In genomic region chr3:22982981-22983582, GRCh38 we compare ENCODE assay signal across 28 cellular contexts.
DNase-seq lines count a peak whose midpoint lies in the region; ATAC-seq, FAIRE-seq and TF ChIP-seq lines count a peak whose summit lies in the region.
"Had no signal": no experiment of that assay in that cellular context is flagged by ENCODE, and none has a peak within 500 bp of the region (broad histone marks: within the 10 kb centered on the region; RNA-seq: fewer than 3 reads in every experiment).

No MANE protein-coding gene starts in this region.

- H3K36me3 ChIP-seq in H1 (ENCODE audit: control insufficient read depth in 2 of 4, insufficient read depth in 4 of 4, low read length in 3 of 4) (no peaks in the 10 kb centered on the region), psoas muscle (ENCODE audit: insufficient read depth in 1 of 2, low read depth in 1 of 2) (no peaks in the 10 kb centered on the region), uterus (no peaks in the 10 kb centered on the region)
- no peaks in the 10 kb centered on the region for H3K36me3 ChIP-seq in naive thymus-derived CD4-positive, alpha-beta T cell (ENCODE audit: control insufficient read depth in 2 of 3, insufficient read depth in 3 of 3, low read length in 3 of 3)
- H3K36me3 ChIP-seq: ascending aorta, WERI-Rb-1 had no signal

- H2BK12ac ChIP-seq in H1 (ENCODE audit: low read depth, low read length), result no peak overlapping the region

- no peak overlapping the region for H3K4me2 ChIP-seq in H1 (ENCODE audit: insufficient read depth in 1 of 2, low read depth in 2 of 2, low read length in 2 of 2)

- H4K5ac ChIP-seq in H1 (ENCODE audit: insufficient read length, low read depth, low read length), result no peak overlapping the region

- no peak overlapping the region for H4K91ac ChIP-seq in H1 (replicated peaks; ENCODE audit: insufficient read length, low read length)

- peaks cover 0 to 5% (median 4%) of the 10 kb centered on the region in 5 donors for H3K27me3 Mint-ChIP-seq in naive thymus-derived CD4-positive, alpha-beta T cell
- H3K27me3 Mint-ChIP-seq: activated CD4-positive, alpha-beta T cell treated with anti-CD3 and anti-CD28 coated beads, Interleukin-2, amount 10 ng/mL, durations not matched to agents 24 days and 14 days; activated naive CD8-positive, alpha-beta T cell; CD4-positive, CD25-positive, alpha-beta regulatory T cell; dendritic cell treated with granulocyte-macrophage colony-stimulating factor and Interleukin-4, amounts not matched to agents 40 ng/mL and 50 ng/mL, for 4 days; stimulated activated naive B cell treated with anti-CD40 and anti-IgM and Interleukin-4, amounts not matched to agents 10 μg/mL and 1 μg/mL and 100 μg/mL, for 72 hours had no signal

- TF ChIP-seq POLR2A in H1 (IDR thresholded peaks at IDR 0.05; ENCODE audit: control extremely low read depth in 1 of 2, low read depth in 2 of 2, low read length in 2 of 2) (no peak), uterus (IDR thresholded peaks at IDR 0.05) (no peak)

- no peaks in the 10 kb centered on the region for H3K79me2 ChIP-seq in H1 (ENCODE audit: control insufficient read depth in 1 of 2, insufficient read depth in 2 of 2, low read length in 2 of 2)

- no peak for FAIRE-seq in H1 (lab: Jason Lieb, UNC)
- FAIRE-seq: A204.1, HepG2 had no signal

- CTCF ChIA-PET in H1 (lab: Charles Lee; ENCODE audit: partially characterized antibody), result interaction anchor here (1.2 kb wide), 1 partner anchor 22 kb away, joined by 4 read pairs; no protein-coding TSS in a partner anchor
- CTCF ChIA-PET in naive thymus-derived CD4-positive, alpha-beta T cell (lab: Charles Lee), result no interaction called here

- no peaks in the 10 kb centered on the region for H3K23me2 ChIP-seq in H1 (ENCODE audit: low read depth, low read length)

- H3K23ac ChIP-seq in H1 (ENCODE audit: insufficient read length), result no peak overlapping the region

- H3K9me3 ChIP-seq in H1 (ENCODE audit: insufficient read depth in 2 of 2, low read depth in 1 of 2, low read length in 1 of 2) (no peaks in the 10 kb centered on the region), psoas muscle (peaks cover 10% of the 10 kb centered on the region), uterus (no peaks in the 10 kb centered on the region)
- peaks cover 0 to 6% (median 0%) of the 10 kb centered on the region in 3 experiments for H3K9me3 ChIP-seq in naive thymus-derived CD4-positive, alpha-beta T cell (ENCODE audit: control insufficient read depth in 2 of 3, low read length in 3 of 3)
- H3K9me3 ChIP-seq: ascending aorta had no signal

- no peak overlapping the region for H3K27ac Mint-ChIP-seq in naive thymus-derived CD4-positive, alpha-beta T cell
- H3K27ac Mint-ChIP-seq: activated CD4-positive, alpha-beta T cell treated with anti-CD3 and anti-CD28 coated beads, Interleukin-2, amount 10 ng/mL, durations not matched to agents 24 days and 14 days; activated naive CD8-positive, alpha-beta T cell; CD4-positive, CD25-positive, alpha-beta regulatory T cell; dendritic cell treated with granulocyte-macrophage colony-stimulating factor and Interleukin-4, amounts not matched to agents 40 ng/mL and 50 ng/mL, for 4 days; naive thymus-derived CD8-positive, alpha-beta T cell; stimulated activated naive B cell treated with anti-CD40 and anti-IgM and Interleukin-4, amounts not matched to agents 10 μg/mL and 1 μg/mL and 100 μg/mL, for 72 hours had no signal

- H3K4ac ChIP-seq in H1 (replicated peaks; ENCODE audit: insufficient read length, low read depth, low read length), result no peak overlapping the region

- no peak overlapping the region for H3K18ac ChIP-seq in H1 (ENCODE audit: extremely low read depth, low read length)

- 85% methylated on average over 7 of the region's 7 CpGs; no CpG with 5 or more reads in 1 of the 2 experiments for WGBS in H1 (ENCODE audit: extremely low coverage in 1 of 2, insufficient coverage in 1 of 2, insufficient read length in 1 of 2, insufficient replicate concordance in 2 of 2, low coverage in 1 of 2, low lambda C conversion rate in 2 of 2, missing lambda C conversion rate in 1 of 2), 2 experiments
- 43 to 56% (median 45%) methylated on average over 7 of the region's 7 CpGs for WGBS in psoas muscle, 3 donors

- H3K27me3 ChIP-seq in H1 (replicated peaks in 1 of 4; ENCODE audit: control insufficient read depth in 3 of 4, extremely low read depth in 1 of 4, insufficient read depth in 3 of 4, low read length in 3 of 4) (no peaks in the 10 kb centered on the region), psoas muscle (ENCODE audit: insufficient read depth in 3 of 3, low read length in 2 of 3) (no peaks in the 10 kb centered on the region), uterus (no peaks in the 10 kb centered on the region)
- no peaks in the 10 kb centered on the region for H3K27me3 ChIP-seq in naive thymus-derived CD4-positive, alpha-beta T cell (ENCODE audit: control insufficient read depth in 2 of 2, insufficient read depth in 2 of 2, low read length in 2 of 2)
- H3K27me3 ChIP-seq: ascending aorta had no signal

- DNase-seq in SIG-M5 treated with dmso at 0.1 percent for 504 hours (lab: John Stamatoyannopoulos, UW; ENCODE audit: unreplicated experiment) (peak; percentile 5), SIG-M5 (lab: John Stamatoyannopoulos, UW) (no peak), RPMI7951 (ENCODE audit: low read depth) (peak; percentile 44), H1 (ENCODE audit: low read depth in 1 of 2, low spot score in 2 of 2) (no peak), psoas muscle (no peak), uterus (no peak)
- DNase-seq in naive thymus-derived CD4-positive, alpha-beta T cell, result no peak
- DNase-seq in activated naive CD4-positive, alpha-beta T cell treated with anti-CD3 and anti-CD28 coated beads, Interleukin-2, amount 50 U/mL, for 16 hours, result no peak
- DNase-seq: activated CD4-positive, alpha-beta T cell treated with anti-CD3 and anti-CD28 coated beads, Interleukin-2, amount 10 ng/mL, durations not matched to agents 24 days and 14 days; Calu3; caudate nucleus; CD4-positive, CD25-positive, alpha-beta regulatory T cell; erythroblast; head of caudate nucleus; islet precursor cell; Karpas-422; midbrain; naive thymus-derived CD8-positive, alpha-beta T cell; NCI-H1048; stimulated activated naive B cell treated with anti-CD40 and anti-IgM and Interleukin-4, amounts not matched to agents 10 μg/mL and 1 μg/mL and 100 μg/mL, for 72 hours; T-helper 9 cell; WERI-Rb-1 had no signal

- H3K36me3 Mint-ChIP-seq in naive thymus-derived CD4-positive, alpha-beta T cell, result no peaks in the 10 kb centered on the region
- H3K36me3 Mint-ChIP-seq: activated naive CD8-positive, alpha-beta T cell; CD4-positive, CD25-positive, alpha-beta regulatory T cell; naive thymus-derived CD8-positive, alpha-beta T cell; stimulated activated naive B cell treated with anti-CD40 and anti-IgM and Interleukin-4, amounts not matched to agents 10 μg/mL and 1 μg/mL and 100 μg/mL, for 72 hours had no signal

- H4K20me1 ChIP-seq in H1 (replicated peaks in 1 of 2; ENCODE audit: control insufficient read depth in 1 of 2, insufficient read depth in 2 of 2, low read length in 2 of 2), result no peaks in the 10 kb centered on the region

- no peak overlapping the region for H2BK20ac ChIP-seq in H1 (ENCODE audit: low read length)

- no peak overlapping the region for H3K9ac ChIP-seq in H1 (replicated peaks in 1 of 4; ENCODE audit: extremely low read depth in 1 of 4, low read depth in 3 of 4, low read length in 3 of 4)

- H3K4me3 ChIP-seq in H1 (ENCODE audit: extremely low read depth in 1 of 4, insufficient read depth in 2 of 4, low read depth in 3 of 4, low read length in 4 of 4), result no peak overlapping the region
- no peak overlapping the region for H3K4me3 ChIP-seq in psoas muscle
- H3K4me3 ChIP-seq in naive thymus-derived CD4-positive, alpha-beta T cell (ENCODE audit: low read length), result no peak overlapping the region
- no peak overlapping the region for H3K4me3 ChIP-seq in uterus
- H3K4me3 ChIP-seq: ascending aorta had no signal

- no peak overlapping the region for H3K4me3 Mint-ChIP-seq in naive thymus-derived CD4-positive, alpha-beta T cell
- H3K4me3 Mint-ChIP-seq: activated CD4-positive, alpha-beta T cell treated with anti-CD3 and anti-CD28 coated beads, Interleukin-2, amount 10 ng/mL, durations not matched to agents 24 days and 14 days; activated naive CD8-positive, alpha-beta T cell; CD4-positive, CD25-positive, alpha-beta regulatory T cell; dendritic cell treated with granulocyte-macrophage colony-stimulating factor and Interleukin-4, amounts not matched to agents 40 ng/mL and 50 ng/mL, for 4 days; naive thymus-derived CD8-positive, alpha-beta T cell; stimulated activated naive B cell treated with anti-CD40 and anti-IgM and Interleukin-4, amounts not matched to agents 10 μg/mL and 1 μg/mL and 100 μg/mL, for 72 hours had no signal

- TF ChIP-seq EP300 in H1 (IDR thresholded peaks at IDR 0.05; ENCODE audit: borderline replicate concordance in 1 of 2, low read depth in 2 of 2, low read length in 2 of 2), result no peak

- H2BK5ac ChIP-seq in H1 (ENCODE audit: low read depth, low read length), result no peak overlapping the region

- H3K9me3 Mint-ChIP-seq in naive thymus-derived CD4-positive, alpha-beta T cell, result peaks cover 0 to 32% (median 2%) of the 10 kb centered on the region in 11 donors
- H3K9me3 Mint-ChIP-seq: activated CD4-positive, alpha-beta T cell treated with anti-CD3 and anti-CD28 coated beads, Interleukin-2, amount 10 ng/mL, durations not matched to agents 24 days and 14 days had no signal

- H3K56ac ChIP-seq in H1 (replicated peaks; ENCODE audit: insufficient read length, low read depth, low read length), result no peak overlapping the region

- H3K14ac ChIP-seq in H1 (ENCODE audit: insufficient read length), result no peak overlapping the region

- H2BK120ac ChIP-seq in H1 (replicated peaks; ENCODE audit: low read depth, low read length), result no peak overlapping the region

- H3K4me1 Mint-ChIP-seq in naive thymus-derived CD4-positive, alpha-beta T cell, result peaks cover 0 to 4% (median 0%) of the 10 kb centered on the region in 7 donors
- H3K4me1 Mint-ChIP-seq: activated CD4-positive, alpha-beta T cell treated with anti-CD3 and anti-CD28 coated beads, Interleukin-2, amount 10 ng/mL, durations not matched to agents 24 days and 14 days; CD4-positive, CD25-positive, alpha-beta regulatory T cell had no signal

- H3K4me1 ChIP-seq in H1 (replicated peaks in 1 of 4; ENCODE audit: control insufficient read depth in 3 of 4, insufficient read depth in 4 of 4, low read length in 3 of 4) (no peaks in the 10 kb centered on the region; a peak in 1 of 7 replicates), psoas muscle (peaks cover 9% of the 10 kb centered on the region), uterus (no peaks in the 10 kb centered on the region)
- no peaks in the 10 kb centered on the region for H3K4me1 ChIP-seq in naive thymus-derived CD4-positive, alpha-beta T cell (ENCODE audit: control insufficient read depth in 2 of 2, insufficient read depth in 2 of 2, low read length in 2 of 2)
- H3K4me1 ChIP-seq: ascending aorta had no signal

- intact Hi-C loops in psoas muscle (cut with DNase I), result no loop called here
- intact Hi-C loops in naive thymus-derived CD4-positive, alpha-beta T cell (cut with micrococcal nuclease), result no loop called here
- intact Hi-C loops in uterus (cut with DNase I; ENCODE audit: low total_unique reads), result no loop called here

- TF ChIP-seq RAD21 in H1 (IDR thresholded peaks at IDR 0.05 in 1 of 2, conservative IDR thresholded peaks at IDR 0.05 in 1 of 2; ENCODE audit: low read depth in 2 of 2, low read length in 2 of 2), result no peak

- TF ChIP-seq CTCF in H1 (IDR thresholded peaks at IDR 0.05; ENCODE audit: control extremely low read depth in 1 of 3, insufficient read depth in 1 of 3, low read depth in 1 of 3, low read length in 3 of 3) (no peak), psoas muscle (IDR thresholded peaks at IDR 0.05) (no peak), uterus (IDR thresholded peaks at IDR 0.05) (no peak)

- peak in 1 of 4 donors; percentile 35 for ATAC-seq in psoas muscle
- ATAC-seq in naive thymus-derived CD4-positive, alpha-beta T cell, result no peak
- ATAC-seq: HCT116; HepG2; naive thymus-derived CD8-positive, alpha-beta T cell; stimulated activated naive B cell treated with anti-CD40 and anti-IgM and Interleukin-4, amounts not matched to agents 10 μg/mL and 1 μg/mL and 100 μg/mL, for 72 hours had no signal

- peak overlapping the region; percentile 57; the same call in 1 of the 2 replicates for H2AFZ ChIP-seq in H1 (ENCODE audit: low read length)

- POLR2A ChIA-PET in H1 (lab: Charles Lee; ENCODE audit: partially characterized antibody), result no interaction called here
- POLR2A ChIA-PET in naive thymus-derived CD4-positive, alpha-beta T cell (lab: Charles Lee), result no interaction called here

- no peak overlapping the region for H2BK15ac ChIP-seq in H1 (ENCODE audit: low read length)

- H2AK5ac ChIP-seq in H1 (ENCODE audit: low read depth, low read length), result no peak overlapping the region

- H3K27ac ChIP-seq in H1 (ENCODE audit: low read depth, low read length) (no peak overlapping the region), psoas muscle (peak overlapping the region; percentile 42), uterus (no peak overlapping the region)
- no peak overlapping the region for H3K27ac ChIP-seq in naive thymus-derived CD4-positive, alpha-beta T cell (ENCODE audit: low read depth, low read length)
- H3K27ac ChIP-seq: ascending aorta, WERI-Rb-1 had no signal

- H4K8ac ChIP-seq in H1 (ENCODE audit: extremely low read depth, insufficient read depth, low read length), result no peak overlapping the region

- H3K79me1 ChIP-seq in H1 (ENCODE audit: low read depth, low read length), result no peaks in the 10 kb centered on the region

Comparison
In these comparisons a context has a peak if more than half of its experiments do, and no peak if none do; other contexts are left out.
1. DNase-seq: peak in SIG-M5 treated with dmso at 0.1 percent for 504 hours (single experiment) and RPMI7951 (single experiment); none in SIG-M5 (single experiment), H1 (0 of 2), psoas muscle (0 of 2), naive thymus-derived CD4-positive, alpha-beta T cell (0 of 9), activated naive CD4-positive, alpha-beta T cell treated with anti-CD3 and anti-CD28 coated beads, Interleukin-2, amount 50 U/mL, for 16 hours (single experiment) and uterus (0 of 2).